ENCODE assay signal across 8 cellular contexts in genomic region chr21:10328646-10329045, GRCh38.
DNase-seq lines count a peak whose midpoint lies in the region; ATAC-seq and TF ChIP-seq lines count a peak whose summit lies in the region.
"Not testable (repeated sequence)": the region's sequence is repeated elsewhere in the genome, so short reads cannot be mapped to it uniquely, and the experiment has no call there.

No MANE protein-coding gene starts in this region.

- 64% methylated on average over 6 of the region's 6 CpGs for WGBS in HUES64
- WGBS in endodermal cell (ENCODE audit: insufficient coverage in 1 of 2, insufficient read length in 1 of 2), 2 experiments = 52 to 58% methylated on average over 5 to 6 of the region's 6 CpGs
- 53% methylated on average over 6 of the region's 6 CpGs for WGBS in esophagus muscularis mucosa
- no CpG with 5 or more reads among the region's 6 CpGs for WGBS in mesendoderm (ENCODE audit: extremely low coverage, insufficient coverage, low lambda C conversion rate)
- WGBS in sigmoid colon, 2 donors = 55 to 56% methylated on average over 6 of the region's 6 CpGs

- not testable (repeated sequence) for H3K23ac ChIP-seq in mesendoderm (ENCODE audit: low read length)

- H3K4me3 ChIP-seq in HUES64 (ENCODE audit: low read length) = peak overlapping the region; percentile 0; the same call in 1 of the 2 replicates
- H3K4me3 ChIP-seq in endodermal cell (ENCODE audit: low read length) = peak overlapping the region; percentile 37
- H3K4me3 ChIP-seq in esophagus muscularis mucosa, lower lobe of right lung, sigmoid colon, upper lobe of right lung: not testable (repeated sequence)
- peak overlapping the region; percentile 6 for H3K4me3 ChIP-seq in mesendoderm (ENCODE audit: low read length)

- not testable (repeated sequence) for H3K36me3 ChIP-seq in HUES64 (ENCODE audit: insufficient read depth, low read length); endodermal cell (ENCODE audit: control insufficient read depth, insufficient read depth, low read length); esophagus muscularis mucosa; lower lobe of right lung; mesendoderm (ENCODE audit: control insufficient read depth, insufficient read depth, low read length); sigmoid colon; upper lobe of right lung

- H3K4me1 Mint-ChIP-seq in chondrocyte (ENCODE audit: low read depth); endodermal cell: not testable (repeated sequence)

- intact Hi-C loops in esophagus muscularis mucosa (cut with DNase I); lower lobe of right lung (cut with DNase I); sigmoid colon (cut with DNase I); upper lobe of right lung (cut with DNase I): not testable (repeated sequence)

- H3K18ac ChIP-seq in mesendoderm (ENCODE audit: low read length) = not testable (repeated sequence)

- DNase-seq in chondrocyte (ENCODE audit: low spot score) (peak; percentile 95), esophagus muscularis mucosa (ENCODE audit: extremely low spot score) (peak; percentile 92), sigmoid colon (peak; percentile 71), upper lobe of right lung (peak; percentile 66)
- not testable (repeated sequence) for DNase-seq in endodermal cell, lower lobe of right lung, mesendoderm

- H2BK15ac ChIP-seq in mesendoderm (replicated peaks; ENCODE audit: low read depth) = not testable (repeated sequence)

- H4K5ac ChIP-seq in mesendoderm (ENCODE audit: low read length) = not testable (repeated sequence)

- H3K4ac ChIP-seq in mesendoderm (ENCODE audit: low read depth, low read length) = not testable (repeated sequence)

- H3K4me3 Mint-ChIP-seq in chondrocyte (ENCODE audit: unreplicated experiment); endodermal cell: not testable (repeated sequence)

- not testable (repeated sequence) for H3K4me1 ChIP-seq in HUES64 (ENCODE audit: insufficient read depth, low read length); endodermal cell (ENCODE audit: control insufficient read depth, insufficient read depth, low read length); esophagus muscularis mucosa; lower lobe of right lung; mesendoderm (ENCODE audit: control insufficient read depth, low read depth, low read length); sigmoid colon; upper lobe of right lung

- ATAC-seq in lower lobe of right lung = peak; percentile 0 to 2
- not testable (repeated sequence) for ATAC-seq in upper lobe of right lung

- H3K36me3 Mint-ChIP-seq in chondrocyte (ENCODE audit: low read depth) = not testable (repeated sequence)
- H3K36me3 Mint-ChIP-seq in endodermal cell (ENCODE audit: low read depth) = peaks cover 17% of the 10 kb centered on the region

- H3K27me3 Mint-ChIP-seq in chondrocyte (ENCODE audit: low read depth); endodermal cell (ENCODE audit: insufficient read depth): not testable (repeated sequence)

- H3K79me1 ChIP-seq in mesendoderm (ENCODE audit: low read length) = not testable (repeated sequence)

- not testable (repeated sequence) for TF ChIP-seq EP300 in esophagus muscularis mucosa (IDR thresholded peaks at IDR 0.05); sigmoid colon (IDR thresholded peaks at IDR 0.05)

- H2AK5ac ChIP-seq in mesendoderm (ENCODE audit: low read length) = not testable (repeated sequence)

- peaks cover 82% of the 10 kb centered on the region for H3K9me3 ChIP-seq in HUES64 (ENCODE audit: insufficient read depth, low read depth, low read length)
- H3K9me3 ChIP-seq in endodermal cell (ENCODE audit: control insufficient read depth, low read length) = peaks cover 78% of the 10 kb centered on the region
- H3K9me3 ChIP-seq in esophagus muscularis mucosa = peaks cover 0 to 23% (median 21%) of the 10 kb centered on the region in 4 donors
- peaks cover 39% of the 10 kb centered on the region for H3K9me3 ChIP-seq in lower lobe of right lung
- H3K9me3 ChIP-seq in sigmoid colon = peaks cover 3 to 45% (median 6%) of the 10 kb centered on the region in 4 donors
- peaks cover 16% of the 10 kb centered on the region for H3K9me3 ChIP-seq in upper lobe of right lung

- H3K27me3 ChIP-seq in HUES64 (ENCODE audit: insufficient read depth, low read length); endodermal cell (ENCODE audit: control insufficient read depth, insufficient read depth, low read length, poor library complexity, severe bottlenecking); lower lobe of right lung (ENCODE audit: low read depth); mesendoderm (ENCODE audit: insufficient read depth, low read length, poor library complexity); sigmoid colon; upper lobe of right lung: not testable (repeated sequence)
- peaks cover 0 to 22% (median 0%) of the 10 kb centered on the region in 4 donors for H3K27me3 ChIP-seq in esophagus muscularis mucosa

- not testable (repeated sequence) for H3K27ac ChIP-seq in HUES64 (ENCODE audit: low read depth, low read length); endodermal cell (ENCODE audit: low read depth, low read length); esophagus muscularis mucosa (replicated peaks in 1 of 4); lower lobe of right lung; mesendoderm (ENCODE audit: low read depth, low read length); sigmoid colon; upper lobe of right lung

- not testable (repeated sequence) for H3K79me2 ChIP-seq in mesendoderm (ENCODE audit: control insufficient read depth, insufficient read depth, low read length)

- TF ChIP-seq CTCF in chondrocyte (IDR thresholded peaks at IDR 0.05); endodermal cell (conservative IDR thresholded peaks at IDR 0.05); esophagus muscularis mucosa (IDR thresholded peaks at IDR 0.05); lower lobe of right lung (IDR thresholded peaks at IDR 0.05); sigmoid colon (IDR thresholded peaks at IDR 0.05); upper lobe of right lung (IDR thresholded peaks at IDR 0.05): not testable (repeated sequence)

- H3K4me2 ChIP-seq in mesendoderm (ENCODE audit: low read length) = not testable (repeated sequence)

- H3K56ac ChIP-seq in mesendoderm (ENCODE audit: low read length) = not testable (repeated sequence)

- H3K9me3 Mint-ChIP-seq in chondrocyte (ENCODE audit: low read depth) (peaks cover 55% of the 10 kb centered on the region), endodermal cell (peaks cover 83% of the 10 kb centered on the region)

- TF ChIP-seq POLR2A in esophagus muscularis mucosa (IDR thresholded peaks at IDR 0.05; ENCODE audit: low read depth); sigmoid colon (IDR thresholded peaks at IDR 0.05): not testable (repeated sequence)

- not testable (repeated sequence) for H4K8ac ChIP-seq in mesendoderm (ENCODE audit: low read depth, low read length)

- not testable (repeated sequence) for H2BK120ac ChIP-seq in mesendoderm (ENCODE audit: low read depth, low read length)

- not testable (repeated sequence) for H3K27ac Mint-ChIP-seq in chondrocyte (ENCODE audit: unreplicated experiment); endodermal cell

- not testable (repeated sequence) for H3K9ac ChIP-seq in HUES64 (ENCODE audit: low read depth, low read length); endodermal cell (ENCODE audit: extremely low read depth, low read length, poor library complexity, severe bottlenecking); mesendoderm (ENCODE audit: low read length)

- not testable (repeated sequence) for H2BK5ac ChIP-seq in mesendoderm (ENCODE audit: low read length)
